31 cellular contexts compared by ENCODE assay signal in the genomic region with DNA sequence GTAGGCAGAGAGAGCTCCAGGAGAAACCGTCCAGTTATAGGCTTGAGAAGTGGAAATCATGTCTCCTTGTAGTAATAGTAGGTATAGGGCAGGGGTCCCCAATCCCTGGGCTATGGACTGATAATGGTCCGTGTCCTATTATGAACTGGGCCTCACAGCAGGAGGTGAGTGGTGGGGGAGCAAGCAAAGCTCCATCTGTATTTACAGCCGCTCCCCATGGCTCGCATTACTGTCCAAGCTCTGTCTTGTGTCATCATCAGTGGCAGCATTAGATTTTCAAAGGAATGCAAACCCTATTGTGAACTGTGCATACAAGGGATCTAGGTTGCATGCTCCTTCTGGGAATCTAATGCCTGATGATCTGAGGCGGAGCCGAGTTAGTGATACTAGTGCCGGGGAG.
"Had no signal": no experiment of that assay in that cellular context is flagged by ENCODE, and none has a peak within 500 bp of the region (broad histone marks: within the 10 kb centered on the region; RNA-seq: fewer than 3 reads in every experiment).

No MANE protein-coding gene starts in this region.

- H3K4me3 Mint-ChIP-seq: activated B cell treated with CpG ODN at 0.5 μM for 24 hours; activated CD8-positive, alpha-beta T cell treated with anti-CD3 and anti-CD28 coated beads for 36 hours; activated naive CD4-positive, alpha-beta T cell treated with anti-CD3 and anti-CD28 coated beads, Interleukin-2, amount 50 U/mL, for 24 hours; activated naive CD8-positive, alpha-beta T cell treated with anti-CD3 and anti-CD28 coated beads, Interleukin-2, amount 50 U/mL, for 24 hours; natural killer cell treated with Interleukin-12 subunit alpha and Interleukin-12 subunit beta and Interleukin-15 and Interleukin-18, amount 100 ng/mL, for 72 hours; stimulated activated memory B cell treated with anti-CD40 and anti-IgM and Interleukin-4, amounts not matched to agents 10 μg/mL and 1 μg/mL and 100 μg/mL, for 72 hours; T-helper 17 cell had no signal

- H3K36me3 ChIP-seq: neutrophil, ovary, thyroid gland, upper lobe of right lung had no signal

- H3K27ac ChIP-seq: left ventricle myocardium inferior, neutrophil, ovary, skin epidermis, stomach, thyroid gland, upper lobe of right lung had no signal

- FAIRE-seq: colon, endometrium, frontal cortex had no signal

- DNase-seq: activated B cell treated with CpG ODN at 0.5 μM for 24 hours; activated CD4-positive, alpha-beta T cell treated with anti-CD3 and anti-CD28 coated beads, Interleukin-2, amount 50 U/mL, for 1 hour; activated CD8-positive, alpha-beta T cell treated with anti-CD3 and anti-CD28 coated beads for 36 hours; activated naive CD8-positive, alpha-beta T cell treated with anti-CD3 and anti-CD28 coated beads, Interleukin-2, amount 50 U/mL, for 24 hours; activated T-cell treated with anti-CD3 and anti-CD28 coated beads, Interleukin-2, amount 50 U/mL, for 48 hours; amygdala; effector CD8-positive, alpha-beta T cell; glutamatergic neuron; islet precursor cell; left ventricle myocardium inferior; mucosa of descending colon; ovary; stimulated activated CD4-positive, alpha-beta T cell treated with anti-CD3 and anti-CD28 coated beads, Interleukin-1b, Interleukin-23, amount 100 ng/mL, for 48 hours; stimulated activated CD4-positive, alpha-beta T cell treated with anti-CD3 and anti-CD28 coated beads, Interleukin-4, amount 100 ng/mL, for 4 hours; stimulated activated CD8-positive, alpha-beta memory T cell treated with anti-CD3 and anti-CD28 coated beads, Interleukin-4, amount 100 ng/mL, for 48 hours; stomach; T-helper 17 cell; T1000; thyroid gland; upper lobe of right lung had no signal

- H3K27ac Mint-ChIP-seq: activated B cell treated with CpG ODN at 0.5 μM for 24 hours; activated CD8-positive, alpha-beta T cell treated with anti-CD3 and anti-CD28 coated beads for 36 hours; activated naive CD4-positive, alpha-beta T cell treated with anti-CD3 and anti-CD28 coated beads, Interleukin-2, amount 50 U/mL, for 24 hours; activated naive CD8-positive, alpha-beta T cell treated with anti-CD3 and anti-CD28 coated beads, Interleukin-2, amount 50 U/mL, for 24 hours; activated T-helper 2 cell treated with anti-CD3 and anti-CD28 coated beads, Interferon-gamma antibody, Interleukin-2, Interleukin-4, amounts not matched to agents 10 μg/mL and 5 μg/mL and 100 μg/mL, durations not matched to agents 14 hours and 24 hours and 36 hours; natural killer cell treated with Interleukin-12 subunit alpha and Interleukin-12 subunit beta and Interleukin-15 and Interleukin-18, amount 100 ng/mL, for 72 hours; progenitor cell of endocrine pancreas; stimulated activated memory B cell treated with anti-CD40 and anti-IgM and Interleukin-4, amounts not matched to agents 10 μg/mL and 1 μg/mL and 100 μg/mL, for 72 hours; T-helper 17 cell had no signal

- H3K27me3 ChIP-seq: neutrophil, ovary, stomach, thyroid gland, upper lobe of right lung had no signal

- H3K4me1 ChIP-seq: upper lobe of right lung had no signal

- H3K27me3 Mint-ChIP-seq: activated B cell treated with CpG ODN at 0.5 μM for 24 hours; activated CD8-positive, alpha-beta T cell treated with anti-CD3 and anti-CD28 coated beads for 36 hours; activated naive CD4-positive, alpha-beta T cell treated with anti-CD3 and anti-CD28 coated beads, Interleukin-2, amount 50 U/mL, for 24 hours; activated naive CD8-positive, alpha-beta T cell treated with anti-CD3 and anti-CD28 coated beads, Interleukin-2, amount 50 U/mL, for 24 hours; natural killer cell treated with Interleukin-12 subunit alpha and Interleukin-12 subunit beta and Interleukin-15 and Interleukin-18, amount 100 ng/mL, for 72 hours; progenitor cell of endocrine pancreas; stimulated activated memory B cell treated with anti-CD40 and anti-IgM and Interleukin-4, amounts not matched to agents 10 μg/mL and 1 μg/mL and 100 μg/mL, for 72 hours; T-helper 17 cell had no signal

- H3K9me3 Mint-ChIP-seq: activated B cell treated with CpG ODN at 0.5 μM for 24 hours; activated naive CD4-positive, alpha-beta T cell treated with anti-CD3 and anti-CD28 coated beads, Interleukin-2, amount 50 U/mL, for 24 hours; activated naive CD8-positive, alpha-beta T cell treated with anti-CD3 and anti-CD28 coated beads, Interleukin-2, amount 50 U/mL, for 24 hours; natural killer cell treated with Interleukin-12 subunit alpha and Interleukin-12 subunit beta and Interleukin-15 and Interleukin-18, amount 100 ng/mL, for 72 hours; stimulated activated memory B cell treated with anti-CD40 and anti-IgM and Interleukin-4, amounts not matched to agents 10 μg/mL and 1 μg/mL and 100 μg/mL, for 72 hours had no signal

- H3K4me1 Mint-ChIP-seq: activated B cell treated with CpG ODN at 0.5 μM for 24 hours; activated naive CD4-positive, alpha-beta T cell treated with anti-CD3 and anti-CD28 coated beads, Interleukin-2, amount 50 U/mL, for 24 hours; activated naive CD8-positive, alpha-beta T cell treated with anti-CD3 and anti-CD28 coated beads, Interleukin-2, amount 50 U/mL, for 24 hours; stimulated activated memory B cell treated with anti-CD40 and anti-IgM and Interleukin-4, amounts not matched to agents 10 μg/mL and 1 μg/mL and 100 μg/mL, for 72 hours had no signal

- H3K4me3 ChIP-seq: left ventricle myocardium inferior, lung, mucosa of descending colon, ovary, skin epidermis, stomach, thyroid gland, upper lobe of right lung had no signal

- H3K9me3 ChIP-seq: neutrophil, ovary, thyroid gland, upper lobe of right lung had no signal
